9 cellular contexts compared by ENCODE assay signal in the genomic region with DNA sequence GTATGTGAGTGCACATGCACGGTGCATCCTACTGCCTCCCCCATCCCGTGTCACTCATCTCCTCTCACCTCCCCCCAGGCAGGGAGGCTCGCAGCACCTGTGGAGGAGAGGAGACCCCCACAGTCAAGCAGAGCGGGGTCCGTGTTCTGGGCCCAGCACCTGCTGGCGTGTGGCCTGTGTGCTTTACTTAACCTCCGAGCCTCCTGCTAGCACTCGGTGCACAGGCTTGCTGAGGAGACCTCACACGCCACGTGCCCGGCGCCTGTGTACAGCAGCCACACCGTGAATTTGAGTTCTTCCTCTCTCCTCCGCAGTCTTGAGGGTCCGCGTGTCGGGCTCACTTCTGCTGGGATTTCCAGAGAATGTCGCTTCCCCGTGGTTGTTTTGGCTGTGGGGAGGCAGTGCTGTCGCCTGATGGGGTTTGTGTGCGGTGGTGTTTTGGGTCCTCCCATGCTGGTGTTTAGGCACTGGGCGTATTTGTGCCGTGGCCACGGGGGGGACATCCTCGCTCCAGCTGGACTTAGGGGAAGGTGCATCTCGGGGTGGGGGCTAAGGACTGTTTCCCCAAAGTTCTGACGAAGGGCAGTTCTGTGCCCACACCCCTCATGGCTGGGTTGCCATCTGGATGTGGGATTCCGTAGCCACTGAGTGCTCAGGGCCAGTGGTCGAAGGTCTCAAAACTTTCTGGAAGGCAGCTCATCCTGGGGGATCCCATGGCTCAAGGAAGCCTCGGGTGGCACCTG. TPM values are rescaled to one million over a fixed set of nuclear protein-coding genes. Genes with fewer than 3 reads are reported as not detected.
A peak's percentile ranks its signal among the peaks of the same experiment; 100 is the strongest.
DNase-seq lines count a peak whose midpoint lies in the region; ATAC-seq and TF ChIP-seq lines count a peak whose summit lies in the region.
"Had no signal": no experiment of that assay in that cellular context is flagged by ENCODE, and none has a peak within 500 bp of the region (broad histone marks: within the 10 kb centered on the region; RNA-seq: fewer than 3 reads in every experiment).

No MANE protein-coding gene starts in this region.

- no peaks in the 10 kb centered on the region for H3K9me3 ChIP-seq in ectodermal cell (ENCODE audit: control insufficient read depth, low read length)

- H3K27ac Mint-ChIP-seq in natural killer cell treated with Interleukin-12 subunit alpha and Interleukin-12 subunit beta and Interleukin-15 and Interleukin-18, amount 100 ng/mL, for 72 hours = peak overlapping the region; percentile 44 to 59
- no peak overlapping the region for H3K27ac Mint-ChIP-seq in HFFc6

- ATAC-seq in Right ventricle myocardium inferior = peak; percentile 6
- ATAC-seq in natural killer cell treated with Interleukin-12 subunit alpha and Interleukin-12 subunit beta and Interleukin-15 and Interleukin-18, amount 100 ng/mL, for 72 hours = no peak

- WGBS in ectodermal cell, 2 experiments = 91 to 93% methylated on average over 30 of the region's 30 CpGs

- peak overlapping the region; percentile 47 for H3K4me3 ChIP-seq in ectodermal cell (ENCODE audit: insufficient read depth, low read depth, low read length)

- peak; percentile 70 for DNase-seq in Right ventricle myocardium inferior (ENCODE audit: missing footprints)
- DNase-seq in cardiac septum (ENCODE audit: low spot score) = no peak
- DNase-seq in natural killer cell treated with Interleukin-12 subunit alpha and Interleukin-12 subunit beta and Interleukin-15 and Interleukin-18, amount 100 ng/mL, for 72 hours (ENCODE audit: low spot score) = no peak
- no peak for DNase-seq in HFFc6
- DNase-seq in activated gamma-delta T cell (lab: John Stamatoyannopoulos, UW) = no peak
- no peak for DNase-seq in islet precursor cell
- DNase-seq in HuH-7.5 (ENCODE audit: low spot score) = no peak
- DNase-seq: NCI-H2029 treated with DMSO at 0.1 percent for 48 hours had no signal

- no peak for TF ChIP-seq CTCF in HFFc6 (IDR thresholded peaks at IDR 0.05)

- intact Hi-C loops in Right ventricle myocardium inferior (cut with DNase I) (no loop called here), cardiac septum (cut with DNase I) (no loop called here)

- no peaks in the 10 kb centered on the region for H3K27me3 ChIP-seq in ectodermal cell (ENCODE audit: control insufficient read depth, insufficient read depth, low read length, poor library complexity, severe bottlenecking)

- peak overlapping the region; percentile 61 for H3K4me3 Mint-ChIP-seq in natural killer cell treated with Interleukin-12 subunit alpha and Interleukin-12 subunit beta and Interleukin-15 and Interleukin-18, amount 100 ng/mL, for 72 hours
- no peak overlapping the region for H3K4me3 Mint-ChIP-seq in HFFc6

- peaks cover 0 to 3% of the 10 kb centered on the region in 2 donors for H3K27me3 Mint-ChIP-seq in natural killer cell treated with Interleukin-12 subunit alpha and Interleukin-12 subunit beta and Interleukin-15 and Interleukin-18, amount 100 ng/mL, for 72 hours
- H3K27me3 Mint-ChIP-seq in HFFc6 (ENCODE audit: insufficient read depth) = peaks cover 10% of the 10 kb centered on the region

- peaks cover 0 to 3% of the 10 kb centered on the region in 2 donors for H3K4me1 Mint-ChIP-seq in natural killer cell treated with Interleukin-12 subunit alpha and Interleukin-12 subunit beta and Interleukin-15 and Interleukin-18, amount 100 ng/mL, for 72 hours (ENCODE audit: low read depth in 2 of 2)
- peaks cover 7% of the 10 kb centered on the region for H3K4me1 Mint-ChIP-seq in HFFc6 (ENCODE audit: low read depth)

- H3K36me3 ChIP-seq in ectodermal cell (ENCODE audit: control insufficient read depth, insufficient read depth, low read length) = no peaks in the 10 kb centered on the region

- H3K27ac ChIP-seq in ectodermal cell (ENCODE audit: insufficient read depth, low read depth, low read length, poor library complexity, severe bottlenecking) = no peak overlapping the region

- no peaks in the 10 kb centered on the region for H3K36me3 Mint-ChIP-seq in natural killer cell treated with Interleukin-12 subunit alpha and Interleukin-12 subunit beta and Interleukin-15 and Interleukin-18, amount 100 ng/mL, for 72 hours
- no peaks in the 10 kb centered on the region for H3K36me3 Mint-ChIP-seq in HFFc6 (ENCODE audit: low read depth)

- no peaks in the 10 kb centered on the region for H3K4me1 ChIP-seq in ectodermal cell (ENCODE audit: control insufficient read depth, insufficient read depth, low read length)

- no peaks in the 10 kb centered on the region for H3K9me3 Mint-ChIP-seq in natural killer cell treated with Interleukin-12 subunit alpha and Interleukin-12 subunit beta and Interleukin-15 and Interleukin-18, amount 100 ng/mL, for 72 hours
- H3K9me3 Mint-ChIP-seq in HFFc6 = no peaks in the 10 kb centered on the region

RNA-seq across cellular contexts. Expression of a gene that starts 34.8 kb away (rescaled TPM):
- total RNA-seq in Right ventricle myocardium inferior = 9.8 TPM
- 10.7 TPM for total RNA-seq in cardiac septum
- polyA plus RNA-seq in ectodermal cell (2013, experiment 1 of 4) = 3.5 TPM
- polyA plus RNA-seq in ectodermal cell (2013, experiment 2 of 4) = 4.3 TPM
- polyA plus RNA-seq in ectodermal cell (2013, experiment 3 of 4) = 2.2 TPM
- polyA plus RNA-seq in ectodermal cell (2013, experiment 4 of 4) = 3.6 TPM
- 1 to 10 TPM; 1.3 to 2.2 TPM for total RNA-seq in natural killer cell treated with Interleukin-12 subunit alpha and Interleukin-12 subunit beta and Interleukin-15 and Interleukin-18, amount 100 ng/mL, for 72 hours
- 10 to 100 TPM in 1 of 6 experiments, 1 to 10 TPM in 5; 8.2 to 10.3 (median 9.1) TPM for total RNA-seq in HFFc6 (2021; fragmentation: NEBNext Ultra II Directional; extraction: Animal tissue kit (Norgen Biotek cat#: 25700))

RNA-seq across cellular contexts. Expression of a gene that starts 57.2 kb away (rescaled TPM):
- total RNA-seq in Right ventricle myocardium inferior = 0.11 TPM
- 0.48 TPM for total RNA-seq in cardiac septum
- polyA plus RNA-seq in ectodermal cell (2013, experiment 1 of 4) = 0.69 TPM
- 1.3 TPM for polyA plus RNA-seq in ectodermal cell (2013, experiment 2 of 4)
- 0.43 TPM for polyA plus RNA-seq in ectodermal cell (2013, experiment 3 of 4)
- 0.24 TPM for polyA plus RNA-seq in ectodermal cell (2013, experiment 4 of 4)
- total RNA-seq in natural killer cell treated with Interleukin-12 subunit alpha and Interleukin-12 subunit beta and Interleukin-15 and Interleukin-18, amount 100 ng/mL, for 72 hours = under 1 TPM in 1 of 2 donors, not detected in 1; 0.14 TPM
- not detected for total RNA-seq in HFFc6 (2021; fragmentation: NEBNext Ultra II Directional; extraction: Animal tissue kit (Norgen Biotek cat#: 25700))
